17 cellular contexts compared by ENCODE assay signal in genomic region chr11:116185551-116185950, GRCh38.
DNase-seq lines count a peak whose midpoint lies in the region; ATAC-seq and TF ChIP-seq lines count a peak whose summit lies in the region.
"Had no signal": no experiment of that assay in that cellular context is flagged by ENCODE, and none has a peak within 500 bp of the region (broad histone marks: within the 10 kb centered on the region; RNA-seq: fewer than 3 reads in every experiment).

No MANE protein-coding gene starts in this region.

- H3K36me3 Mint-ChIP-seq in glutamatergic neuron (ENCODE audit: unreplicated experiment): peaks cover 9% of the 10 kb centered on the region
- H3K36me3 Mint-ChIP-seq: CD4-positive, alpha-beta memory T cell had no signal

- peaks cover 11% of the 10 kb centered on the region for H3K27me3 Mint-ChIP-seq in glutamatergic neuron (ENCODE audit: unreplicated experiment)

- peaks cover 11% of the 10 kb centered on the region for H3K9me3 Mint-ChIP-seq in glutamatergic neuron (ENCODE audit: unreplicated experiment)
- H3K9me3 Mint-ChIP-seq: GM23338, H9 had no signal

- H3K27ac ChIP-seq in WERI-Rb-1: peak overlapping the region; percentile 67
- H3K27ac ChIP-seq: A549 had no signal

- DNase-seq in NCI-H2171 (lab: John Stamatoyannopoulos, UW): peak; percentile 18
- DNase-seq in WERI-Rb-1: peak; percentile 53
- no peak for DNase-seq in glutamatergic neuron
- DNase-seq in amygdala (lab: John Stamatoyannopoulos, UW): no peak
- DNase-seq: 8988T; ACHN; Calu3; CD4-positive, alpha-beta memory T cell; COR-L47; DMS53; DMS79 treated with DMSO at 0.1 percent for 48 hours; H9 had no signal

- no peaks in the 10 kb centered on the region for H3K36me3 ChIP-seq in WERI-Rb-1

- H3K4me3 ChIP-seq in WERI-Rb-1 (ENCODE audit: low read depth, low read length): no peak overlapping the region
- H3K4me3 ChIP-seq: A549, GM23338 had no signal

- H3K27me3 ChIP-seq in WERI-Rb-1 (ENCODE audit: insufficient read depth, low read depth, severe bottlenecking): no peaks in the 10 kb centered on the region

- TF ChIP-seq CTCF in WERI-Rb-1 (IDR thresholded peaks at IDR 0.05; ENCODE audit: low read depth, low read length) (no peak), glutamatergic neuron (IDR thresholded peaks at IDR 0.05; ENCODE audit: partially characterized antibody, unreplicated experiment) (no peak)

- ATAC-seq in GM21515 (IDR thresholded peaks at IDR 0.05; ENCODE audit: unreplicated experiment) (no peak), GM19328 (IDR thresholded peaks at IDR 0.05; ENCODE audit: unreplicated experiment) (no peak)
- ATAC-seq: A549, GM23338, HCT116 had no signal

- peak overlapping the region; percentile 1 for H3K4me3 Mint-ChIP-seq in glutamatergic neuron (ENCODE audit: unreplicated experiment)
- H3K4me3 Mint-ChIP-seq: CD4-positive, alpha-beta memory T cell; GM23338; H9 had no signal

- H3K9me3 ChIP-seq in WERI-Rb-1 (ENCODE audit: severe bottlenecking): no peaks in the 10 kb centered on the region
- H3K9me3 ChIP-seq: A549 had no signal

- H3K27ac Mint-ChIP-seq in glutamatergic neuron (ENCODE audit: unreplicated experiment): peak overlapping the region; percentile 30
- H3K27ac Mint-ChIP-seq: CD4-positive, alpha-beta memory T cell; GM23338 had no signal

- peaks cover 50% of the 10 kb centered on the region for H3K4me1 Mint-ChIP-seq in glutamatergic neuron (ENCODE audit: low read depth, unreplicated experiment)
- H3K4me1 Mint-ChIP-seq: CD4-positive, alpha-beta memory T cell had no signal

Comparison
In these comparisons a context has a peak if more than half of its experiments do, and no peak if none do; other contexts are left out.
1. DNase-seq: peak in NCI-H2171 (single experiment) and WERI-Rb-1 (single experiment); none in glutamatergic neuron (single experiment) and amygdala (0 of 56).